ENCODE assay signal across 10 cellular contexts in the genomic region with DNA sequence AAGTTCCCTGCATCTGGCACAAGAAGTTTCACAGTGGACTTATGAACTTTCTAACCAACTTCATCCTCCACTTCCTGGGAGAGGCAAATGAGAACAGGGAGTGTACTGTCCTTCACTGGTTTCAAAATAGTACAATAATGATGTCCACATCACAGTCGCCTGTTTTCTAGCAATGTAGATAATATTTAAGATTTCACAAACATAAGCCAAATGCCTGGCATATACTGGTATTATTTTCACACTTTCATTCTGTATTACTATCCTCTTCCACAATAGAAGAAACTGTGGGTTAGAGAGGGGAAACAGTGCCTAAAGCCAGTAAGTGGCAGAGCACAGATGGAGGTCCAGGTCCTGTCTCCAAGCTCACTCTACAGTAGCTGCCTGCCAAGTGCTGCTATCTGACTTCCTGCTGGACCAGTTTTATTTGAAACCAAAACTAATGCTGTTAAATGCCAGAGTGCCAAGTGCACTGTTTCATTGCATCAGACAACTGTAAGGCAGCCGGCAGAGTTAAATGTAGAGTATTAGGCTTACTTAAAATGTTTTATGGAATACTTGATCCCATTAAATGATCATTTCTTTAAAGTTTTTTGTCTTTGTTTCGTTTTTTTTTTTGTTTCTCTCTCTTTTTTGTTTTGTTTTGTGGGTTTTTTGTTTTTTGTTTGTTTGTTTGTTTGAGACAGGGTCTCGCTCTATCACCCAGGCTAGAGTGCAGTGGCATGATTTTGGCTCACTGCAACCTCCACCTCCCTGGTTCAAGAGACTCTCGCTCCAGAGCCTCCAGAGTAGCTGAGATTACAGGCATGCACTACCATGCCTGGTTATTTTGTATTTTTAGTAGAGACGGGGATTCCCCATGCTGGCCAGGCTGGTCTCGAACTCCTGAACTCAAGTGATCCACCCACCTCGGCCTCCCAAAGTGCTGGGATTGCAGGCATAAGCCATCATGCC. TPM values are rescaled to one million over a fixed set of nuclear protein-coding genes. Genes with fewer than 3 reads are reported as not detected.
DNase-seq lines count a peak whose midpoint lies in the region; ATAC-seq, FAIRE-seq and TF ChIP-seq lines count a peak whose summit lies in the region.
"Had no signal": no experiment of that assay in that cellular context is flagged by ENCODE, and none has a peak within 500 bp of the region (broad histone marks: within the 10 kb centered on the region; RNA-seq: fewer than 3 reads in every experiment).

No MANE protein-coding gene starts in this region.

- H3K36me3 Mint-ChIP-seq in activated CD8-positive, alpha-beta T cell treated with anti-CD3 and anti-CD28 coated beads for 36 hours (ENCODE audit: low read depth): no peaks in the 10 kb centered on the region
- H3K36me3 Mint-ChIP-seq in activated CD8-positive, alpha-beta T cell treated with anti-CD3 and anti-CD28 coated beads, Interleukin-2, amount 10 ng/mL, durations not matched to agents 7 days and 5 days (ENCODE audit: low read depth): no peaks in the 10 kb centered on the region

- H3K9me3 Mint-ChIP-seq in activated CD8-positive, alpha-beta T cell treated with anti-CD3 and anti-CD28 coated beads for 36 hours: no peaks in the 10 kb centered on the region
- H3K9me3 Mint-ChIP-seq in activated CD8-positive, alpha-beta T cell treated with anti-CD3 and anti-CD28 coated beads, Interleukin-2, amount 10 ng/mL, durations not matched to agents 7 days and 5 days (ENCODE audit: insufficient read depth): no peaks in the 10 kb centered on the region

- H3K4me3 ChIP-seq in adrenal gland: no peak overlapping the region
- H3K4me3 ChIP-seq in vagina: peak overlapping the region in 1 of 2 donors; percentile 1

- POLR2A ChIA-PET in activated CD8-positive, alpha-beta T cell treated with anti-CD3 and anti-CD28 coated beads for 36 hours (lab: Charles Lee): no interaction called here
- POLR2A ChIA-PET in activated CD8-positive, alpha-beta T cell treated with anti-CD3 and anti-CD28 coated beads, Interleukin-2, amount 10 ng/mL, durations not matched to agents 7 days and 5 days (lab: Charles Lee): no interaction called here

- H3K27ac Mint-ChIP-seq in activated CD8-positive, alpha-beta T cell treated with anti-CD3 and anti-CD28 coated beads for 36 hours: no peak overlapping the region
- H3K27ac Mint-ChIP-seq in activated CD8-positive, alpha-beta T cell treated with anti-CD3 and anti-CD28 coated beads, Interleukin-2, amount 10 ng/mL, durations not matched to agents 7 days and 5 days: no peak overlapping the region

- H3K4me1 ChIP-seq in adrenal gland (replicated peaks in 1 of 2): peaks cover 14 to 32% of the 10 kb centered on the region in 2 donors
- peaks cover 26% of the 10 kb centered on the region for H3K4me1 ChIP-seq in vagina

- CTCF ChIA-PET in activated CD8-positive, alpha-beta T cell treated with anti-CD3 and anti-CD28 coated beads for 36 hours (lab: Charles Lee): no interaction called here
- CTCF ChIA-PET in activated CD8-positive, alpha-beta T cell treated with anti-CD3 and anti-CD28 coated beads, Interleukin-2, amount 10 ng/mL, durations not matched to agents 7 days and 5 days (lab: Charles Lee): no interaction called here

- no peak for TF ChIP-seq CTCF in activated CD8-positive, alpha-beta T cell treated with anti-CD3 and anti-CD28 coated beads for 36 hours (IDR thresholded peaks at IDR 0.05)
- TF ChIP-seq CTCF in adrenal gland (IDR thresholded peaks at IDR 0.05) (no peak), vagina (IDR thresholded peaks at IDR 0.05) (no peak)

- H3K27me3 ChIP-seq in adrenal gland (no peaks in the 10 kb centered on the region), vagina (no peaks in the 10 kb centered on the region)

- H3K4me3 Mint-ChIP-seq in activated CD8-positive, alpha-beta T cell treated with anti-CD3 and anti-CD28 coated beads for 36 hours: no peak overlapping the region
- no peak overlapping the region for H3K4me3 Mint-ChIP-seq in activated CD8-positive, alpha-beta T cell treated with anti-CD3 and anti-CD28 coated beads, Interleukin-2, amount 10 ng/mL, durations not matched to agents 7 days and 5 days

- TF ChIP-seq POLR2A in adrenal gland (IDR thresholded peaks at IDR 0.05) (no peak), vagina (IDR thresholded peaks at IDR 0.05) (no peak)

- H3K27ac ChIP-seq in adrenal gland (peak overlapping the region in 2 of 5 donors; percentile 24 to 44), vagina (peak overlapping the region; percentile 24)

- FAIRE-seq in islet of Langerhans (lab: Jason Lieb, UNC): peak; percentile 89

- no peaks in the 10 kb centered on the region for H3K9me3 ChIP-seq in adrenal gland (replicated peaks in 1 of 3)
- H3K9me3 ChIP-seq in vagina: no peaks in the 10 kb centered on the region

- no peak for ATAC-seq in activated CD8-positive, alpha-beta T cell treated with anti-CD3 and anti-CD28 coated beads for 36 hours
- ATAC-seq in activated CD8-positive, alpha-beta T cell treated with anti-CD3 and anti-CD28 coated beads, Interleukin-2, amount 10 ng/mL, durations not matched to agents 7 days and 5 days: no peak

- no peaks in the 10 kb centered on the region for H3K36me3 ChIP-seq in adrenal gland (replicated peaks in 1 of 2)
- no peaks in the 10 kb centered on the region for H3K36me3 ChIP-seq in vagina

- peak; percentile 8 for DNase-seq in activated CD8-positive, alpha-beta T cell treated with anti-CD3 and anti-CD28 coated beads for 36 hours
- DNase-seq in activated CD8-positive, alpha-beta T cell treated with anti-CD3 and anti-CD28 coated beads, Interleukin-2, amount 10 ng/mL, durations not matched to agents 7 days and 5 days: no peak
- DNase-seq in adrenal gland (peak in 6 of 7 donors; percentile 38 to 72 (median 55)), vagina (ENCODE audit: extremely low spot score in 2 of 2) (no peak), NCI-H2227 (lab: John Stamatoyannopoulos, UW; ENCODE audit: unreplicated experiment) (no peak)
- no peak for DNase-seq in stimulated activated CD4-positive, alpha-beta T cell treated with anti-CD3 and anti-CD28 coated beads, Interleukin-2, amount 100 ng/mL, for 24 hours
- no peak for DNase-seq in activated T-cell treated with anti-CD3 and anti-CD28 coated beads, Interleukin-2, amount 50 U/mL, for 1 hour
- DNase-seq: C1 segment of cervical spinal cord, cortex of kidney had no signal

- H3K27me3 Mint-ChIP-seq in activated CD8-positive, alpha-beta T cell treated with anti-CD3 and anti-CD28 coated beads for 36 hours: no peaks in the 10 kb centered on the region
- H3K27me3 Mint-ChIP-seq in activated CD8-positive, alpha-beta T cell treated with anti-CD3 and anti-CD28 coated beads, Interleukin-2, amount 10 ng/mL, durations not matched to agents 7 days and 5 days (ENCODE audit: low read depth): no peaks in the 10 kb centered on the region

- WGBS in adrenal gland, 4 donors: 62 to 66% (median 65%) methylated on average over 8 of the region's 8 CpGs

- intact Hi-C loops in activated CD8-positive, alpha-beta T cell treated with anti-CD3 and anti-CD28 coated beads for 36 hours (cut with micrococcal nuclease): no loop called here
- intact Hi-C loops in adrenal gland (cut with DNase I): no loop called here
- intact Hi-C loops in vagina (cut with DNase I): no loop called here

- H3K4me1 Mint-ChIP-seq in activated CD8-positive, alpha-beta T cell treated with anti-CD3 and anti-CD28 coated beads for 36 hours (ENCODE audit: low read depth): no peaks in the 10 kb centered on the region
- no peaks in the 10 kb centered on the region for H3K4me1 Mint-ChIP-seq in activated CD8-positive, alpha-beta T cell treated with anti-CD3 and anti-CD28 coated beads, Interleukin-2, amount 10 ng/mL, durations not matched to agents 7 days and 5 days (ENCODE audit: low read depth)

RNA-seq across cellular contexts. Expression of gene COBLL1, which starts 15.1 kb away (rescaled TPM):
- under 1 TPM; 0.36 to 0.68 TPM for total RNA-seq in activated CD8-positive, alpha-beta T cell treated with anti-CD3 and anti-CD28 coated beads for 36 hours
- total RNA-seq in activated CD8-positive, alpha-beta T cell treated with anti-CD3 and anti-CD28 coated beads, Interleukin-2, amount 10 ng/mL, durations not matched to agents 7 days and 5 days: not detected
- total RNA-seq in adrenal gland: 100 to 1,000 TPM; 133 to 365 (median 234) TPM
- 100 to 1,000 TPM in 1 of 3 donors, 10 to 100 TPM in 2; 25.8 to 212 (median 26.1) TPM for polyA plus RNA-seq in adrenal gland
- total RNA-seq in vagina: 79.6 TPM

Comparison
In these comparisons a context has a peak if more than half of its experiments do, and no peak if none do; other contexts are left out.
1. DNase-seq: peak in activated CD8-positive, alpha-beta T cell treated with anti-CD3 and anti-CD28 coated beads for 36 hours (single experiment) and adrenal gland (6 of 7); none in activated CD8-positive, alpha-beta T cell treated with anti-CD3 and anti-CD28 coated beads, Interleukin-2, amount 10 ng/mL, durations not matched to agents 7 days and 5 days (single experiment), vagina (0 of 2), stimulated activated CD4-positive, alpha-beta T cell treated with anti-CD3 and anti-CD28 coated beads, Interleukin-2, amount 100 ng/mL, for 24 hours (0 of 2), activated T-cell treated with anti-CD3 and anti-CD28 coated beads, Interleukin-2, amount 50 U/mL, for 1 hour (single experiment) and NCI-H2227 (single experiment).
2. RNA of gene COBLL1, which starts 15.1 kb away (total RNA-seq): 133 to 365 TPM in adrenal gland and 79.6 TPM in vagina (single experiment); 0.36 to 0.68 TPM in activated CD8-positive, alpha-beta T cell treated with anti-CD3 and anti-CD28 coated beads for 36 hours and not detected in activated CD8-positive, alpha-beta T cell treated with anti-CD3 and anti-CD28 coated beads, Interleukin-2, amount 10 ng/mL, durations not matched to agents 7 days and 5 days; every median in the first group is over 10 times any median in the second.